10 cellular contexts compared by ENCODE assay signal in genomic region chr5:140982083-140982716, GRCh38. TPM values are rescaled to one million over a fixed set of nuclear protein-coding genes. Genes with fewer than 3 reads are reported as not detected.
"Had no signal": no experiment of that assay in that cellular context is flagged by ENCODE, and none has a peak within 500 bp of the region (broad histone marks: within the 10 kb centered on the region; RNA-seq: fewer than 3 reads in every experiment).

No MANE protein-coding gene starts in this region.

- DNase-seq: GM23248, GOT3, H7, HFFc6, IMR-90 had no signal

- FAIRE-seq: K562 had no signal

- H3K9ac ChIP-seq: GM23248 had no signal

- H2AFZ ChIP-seq: GM23248 had no signal

- H3K36me3 ChIP-seq: HAP-1 had no signal

- ATAC-seq: HCT116, K562 had no signal

- H3K27ac ChIP-seq: GM23248, HL-60 had no signal

- H3K4me3 ChIP-seq: GM23248, HAP-1, K562 had no signal

- H3K9me3 ChIP-seq: HAP-1 had no signal

RNA-seq across cellular contexts. Expression of gene PCDHAC2, which starts 15.9 kb away (rescaled TPM):
- total RNA-seq: GM23248, HFFc6, HT1080, IMR-90, K562 had no signal
- polyA plus RNA-seq: GM23248, IMR-90 had no signal

RNA-seq across cellular contexts. Expression of gene PCDHAC1, which starts 56.1 kb away (rescaled TPM):
- total RNA-seq: GM23248, HFFc6, HT1080, K562 had no signal
- polyA plus RNA-seq: GM23248, IMR-90, K562 had no signal
